8 cellular contexts compared by ENCODE assay signal in genomic region chr17:21214777-21215541, GRCh38. TPM values are rescaled to one million over a fixed set of nuclear protein-coding genes. Genes with fewer than 3 reads are reported as not detected.
A peak's percentile ranks its signal among the peaks of the same experiment; 100 is the strongest.
DNase-seq lines count a peak whose midpoint lies in the region; ATAC-seq, FAIRE-seq and TF ChIP-seq lines count a peak whose summit lies in the region.

No MANE protein-coding gene starts in this region.

- intact Hi-C loops in PC-3 (cut with micrococcal nuclease) = loop anchor here (1.0 to 5.0 kb wide), 2 partner anchors 37 to 86 kb away; partner anchors contain the start of gene NATD1
- intact Hi-C loops in naive thymus-derived CD4-positive, alpha-beta T cell (cut with micrococcal nuclease) = loop anchor here (1.0 to 2.0 kb wide), 10 partner anchors 38 to 336 kb away; partner anchors contain the start of genes DHRS7B (in 2 of the 2), MAP2K3 (in 2 of the 2), NATD1 (in 2 of the 2) and USP22 (in 2 of the 2)

- H3K36me3 ChIP-seq in PC-3 (ENCODE audit: low read depth, low read length) = peaks cover 16% of the 10 kb centered on the region
- peaks cover 0 to 18% (median 0%) of the 10 kb centered on the region in 3 experiments for H3K36me3 ChIP-seq in naive thymus-derived CD4-positive, alpha-beta T cell (ENCODE audit: control insufficient read depth in 2 of 3, insufficient read depth in 3 of 3, low read length in 3 of 3)

- H3K4me3 Mint-ChIP-seq in HFFc6 = peak overlapping the region; percentile 97
- peak overlapping the region; percentile 90 to 97 (median 92) for H3K4me3 Mint-ChIP-seq in naive thymus-derived CD4-positive, alpha-beta T cell

- peak overlapping the region; percentile 83 for H3K27ac ChIP-seq in PC-3 (ENCODE audit: low read length)
- peak overlapping the region; percentile 97 for H3K27ac ChIP-seq in naive thymus-derived CD4-positive, alpha-beta T cell (ENCODE audit: low read depth, low read length)

- no peaks in the 10 kb centered on the region for H3K9me3 Mint-ChIP-seq in HFFc6
- H3K9me3 Mint-ChIP-seq in naive thymus-derived CD4-positive, alpha-beta T cell = no peaks in the 10 kb centered on the region

- DNase-seq in GM12891 (ENCODE audit: insufficient read length, low spot score) (no peak), HFFc6 (no peak), PC-3 (peak; percentile 11), epithelial cell of esophagus (ENCODE audit: low read depth) (peak; percentile 17), NCI-H510A treated with DMSO at 0.1 percent for 48 hours (lab: John Stamatoyannopoulos, UW) (no peak), UCSD-AML1 (lab: John Stamatoyannopoulos, UW; ENCODE audit: unreplicated experiment) (no peak), HK-2 (ENCODE audit: unreplicated experiment) (no peak)
- DNase-seq in naive thymus-derived CD4-positive, alpha-beta T cell = peak in 1 of 9 donors; percentile 19

- peak overlapping the region; percentile 97 for H3K4me2 ChIP-seq in PC-3 (ENCODE audit: low read length)

- H3K27me3 Mint-ChIP-seq in HFFc6 (ENCODE audit: insufficient read depth) = no peaks in the 10 kb centered on the region; the same call in 1 of the 2 replicates
- no peaks in the 10 kb centered on the region for H3K27me3 Mint-ChIP-seq in naive thymus-derived CD4-positive, alpha-beta T cell

- H3K9me3 ChIP-seq in PC-3 (ENCODE audit: low read length) = no peaks in the 10 kb centered on the region
- H3K9me3 ChIP-seq in naive thymus-derived CD4-positive, alpha-beta T cell (ENCODE audit: control insufficient read depth in 2 of 3, low read length in 3 of 3) = no peaks in the 10 kb centered on the region

- no peaks in the 10 kb centered on the region for H3K27me3 ChIP-seq in PC-3 (ENCODE audit: low read length)
- no peaks in the 10 kb centered on the region for H3K27me3 ChIP-seq in naive thymus-derived CD4-positive, alpha-beta T cell (ENCODE audit: control insufficient read depth in 2 of 2, insufficient read depth in 2 of 2, low read length in 2 of 2)

- peak overlapping the region; percentile 100 for H3K9ac ChIP-seq in PC-3 (ENCODE audit: low read length)

- peak overlapping the region; percentile 78 for H3K27ac Mint-ChIP-seq in HFFc6
- peak overlapping the region; percentile 75 to 93 (median 90) for H3K27ac Mint-ChIP-seq in naive thymus-derived CD4-positive, alpha-beta T cell

- no peaks in the 10 kb centered on the region for H3F3A ChIP-seq in PC-3 (ENCODE audit: low read length, unreplicated experiment)

- POLR2A ChIA-PET in PC-3 (lab: Charles Lee; ENCODE audit: unreplicated experiment) = interaction anchor here (0.7 kb wide), 1 partner anchor 23 kb away, joined by 8 read pairs; no protein-coding TSS in a partner anchor
- POLR2A ChIA-PET in naive thymus-derived CD4-positive, alpha-beta T cell (lab: Charles Lee) = interaction anchor here (1.0 to 3.5 kb wide), 4 partner anchors 11 to 88 kb away, joined by 4 to 9 read pairs (median 6); partner anchors contain the start of genes DHRS7B and NATD1

- peak; percentile 3 for ATAC-seq in PC-3
- no peak for ATAC-seq in naive thymus-derived CD4-positive, alpha-beta T cell

- H3K4me1 ChIP-seq in PC-3 (ENCODE audit: insufficient read depth, low read length) = peaks cover 46% of the 10 kb centered on the region
- peaks cover 25 to 32% of the 10 kb centered on the region in 2 donors for H3K4me1 ChIP-seq in naive thymus-derived CD4-positive, alpha-beta T cell (ENCODE audit: control insufficient read depth in 2 of 2, insufficient read depth in 2 of 2, low read length in 2 of 2)

- peak overlapping the region; percentile 98 for H3K4me3 ChIP-seq in PC-3 (ENCODE audit: low read length)
- H3K4me3 ChIP-seq in epithelial cell of esophagus (ENCODE audit: low read length) = peak overlapping the region; percentile 81
- H3K4me3 ChIP-seq in naive thymus-derived CD4-positive, alpha-beta T cell (ENCODE audit: low read length) = peak overlapping the region; percentile 93

- peak overlapping the region; percentile 65 for H2AFZ ChIP-seq in PC-3 (ENCODE audit: low read length)

- H3K9me2 ChIP-seq in PC-3 (replicated peaks; ENCODE audit: low read length) = no peaks in the 10 kb centered on the region

- BruUV-seq in PC-3 (replicated peaks; lab: Mats Ljungman, UMichigan) = TSS peak; percentile 42

- CTCF ChIA-PET in PC-3 (lab: Charles Lee) = no interaction called here
- CTCF ChIA-PET in naive thymus-derived CD4-positive, alpha-beta T cell (lab: Charles Lee) = interaction anchor here (0.6 to 1.5 kb wide), 5 partner anchors 21 to 172 kb away, joined by 3 to 4 read pairs (median 3); partner anchors contain the start of gene USP22

- peaks cover 93% of the 10 kb centered on the region for H3K79me2 ChIP-seq in PC-3 (ENCODE audit: low read length)

- no peak for FAIRE-seq in GM12891 (lab: Jason Lieb, UNC)

- peaks cover 35% of the 10 kb centered on the region for H4K20me1 ChIP-seq in PC-3 (ENCODE audit: low read length)

- no peak for TF ChIP-seq POLR2A in GM12891 (IDR thresholded peaks at IDR 0.05; ENCODE audit: low read depth, low read length)

- H3K4me1 Mint-ChIP-seq in HFFc6 (ENCODE audit: low read depth) = peaks cover 60% of the 10 kb centered on the region
- peaks cover 43 to 70% (median 53%) of the 10 kb centered on the region in 7 donors for H3K4me1 Mint-ChIP-seq in naive thymus-derived CD4-positive, alpha-beta T cell

- TF ChIP-seq CTCF in HFFc6 (IDR thresholded peaks at IDR 0.05) (no peak), PC-3 (conservative IDR thresholded peaks at IDR 0.05; ENCODE audit: low read depth, low read length) (no peak), epithelial cell of esophagus (IDR thresholded peaks at IDR 0.05; ENCODE audit: insufficient read depth, low read depth, low read length, missing control alignments) (no peak)

- peaks cover 7% of the 10 kb centered on the region; the same call in 1 of the 2 replicates for H3K36me3 Mint-ChIP-seq in HFFc6 (ENCODE audit: low read depth)
- peaks cover 0 to 4% (median 0%) of the 10 kb centered on the region in 5 donors for H3K36me3 Mint-ChIP-seq in naive thymus-derived CD4-positive, alpha-beta T cell

TF ChIP-seq in GM12891, 5 proteins besides CTCF, POLR2A, EP300 and RAD21:
- TF ChIP-seq PAX5 (IDR thresholded peaks at IDR 0.05; ENCODE audit: insufficient read depth, low read length, severe bottlenecking) (no peak), SPI1 (IDR thresholded peaks at IDR 0.05; ENCODE audit: low read depth, low read length) (peak; percentile 73)

RNA-seq across cellular contexts. Expression of gene TMEM11, which starts 1.0 kb away (rescaled TPM):
- 21.1 TPM for polyA plus RNA-seq in GM12891 (2012; ENCODE audit: low read depth, missing spikeins)
- total RNA-seq in HFFc6 (2021; fragmentation: NEBNext Ultra II Directional; extraction: Animal tissue kit (Norgen Biotek cat#: 25700)) = 10 to 100 TPM; 32.5 to 37.6 (median 33.9) TPM
- 58.1 and 70.8 TPM in 2 replicates for total RNA-seq in PC-3 (2014; rRNA removed)
- 10 to 100 TPM; 11.7 to 22.9 (median 19.3) TPM for total RNA-seq in naive thymus-derived CD4-positive, alpha-beta T cell
- 10 to 100 TPM; 23.5 to 47.9 TPM for polyA plus RNA-seq in naive thymus-derived CD4-positive, alpha-beta T cell

RNA-seq across cellular contexts. Expression of gene NATD1, which starts 38.3 kb away (rescaled TPM):
- 0.59 TPM for polyA plus RNA-seq in GM12891 (2012; ENCODE audit: low read depth, missing spikeins)
- total RNA-seq in HFFc6 (2021; fragmentation: NEBNext Ultra II Directional; extraction: Animal tissue kit (Norgen Biotek cat#: 25700)) = 1 to 10 TPM; 3.7 to 7.9 (median 4.1) TPM
- total RNA-seq in PC-3 (2014; rRNA removed) = 0.69 and 0.73 TPM in 2 replicates
- total RNA-seq in naive thymus-derived CD4-positive, alpha-beta T cell = 10 to 100 TPM in 2 of 5 experiments, 1 to 10 TPM in 3; 2.5 to 11.1 (median 8.9) TPM
- 1 to 10 TPM; 1.7 to 2.9 TPM for polyA plus RNA-seq in naive thymus-derived CD4-positive, alpha-beta T cell

Comparison
In these comparisons a context has a peak if more than half of its experiments do, and no peak if none do; other contexts are left out.
1. DNase-seq: peak in PC-3 (single experiment) and epithelial cell of esophagus (single experiment); none in GM12891 (single experiment), HFFc6 (single experiment), NCI-H510A treated with DMSO at 0.1 percent for 48 hours (single experiment), UCSD-AML1 (single experiment) and HK-2 (single experiment).
2. Peak in every context shown above with its lines, with median percentiles within 50 percentile points of each other: H3K4me3 ChIP-seq.